In genomic region chr3:45167011-45167911, GRCh38 we compare ENCODE assay signal across 8 cellular contexts. TPM values are rescaled to one million over a fixed set of nuclear protein-coding genes. Genes with fewer than 3 reads are reported as not detected.
A peak's percentile ranks its signal among the peaks of the same experiment; 100 is the strongest.
DNase-seq lines count a peak whose midpoint lies in the region; ATAC-seq and TF ChIP-seq lines count a peak whose summit lies in the region.

No MANE protein-coding gene starts in this region.

- H3K27ac ChIP-seq in gastroesophageal sphincter: peak overlapping the region; percentile 1 to 65 (median 48)
- H3K27ac ChIP-seq in testis: no peak overlapping the region

- POLR2A ChIA-PET in AG04449 (lab: Yijun Ruan, JAX): interaction anchor here (0.8 to 1.3 kb wide), 2 partner anchors 12 to 20 kb away, joined by 3 read pairs; no protein-coding TSS in a partner anchor

- H3K9me3 ChIP-seq in gastroesophageal sphincter (no peaks in the 10 kb centered on the region), testis (no peaks in the 10 kb centered on the region)

- TF ChIP-seq POLR2A in gastroesophageal sphincter (IDR thresholded peaks at IDR 0.05) (no peak), testis (IDR thresholded peaks at IDR 0.05) (no peak)

- H3K27me3 ChIP-seq in gastroesophageal sphincter (no peaks in the 10 kb centered on the region), testis (no peaks in the 10 kb centered on the region)

- peak; percentile 71 for DNase-seq in AG04449 (ENCODE audit: low read depth, low spot score)
- peak; percentile 93 for DNase-seq in Jurkat, Clone E6-1 (ENCODE audit: low read depth, low spot score)
- DNase-seq in SIG-M5 (lab: John Stamatoyannopoulos, UW): peak; percentile 78
- DNase-seq in activated gamma-delta T cell treated with anti-CD3 and anti-CD28 coated beads, Interleukin-2, amount 50 U/mL, for 16 hours (ENCODE audit: low read depth): peak; percentile 64
- DNase-seq in occipital lobe (lab: John Stamatoyannopoulos, UW): peak; percentile 74
- DNase-seq in testis: peak; percentile 76

- H3K4me3 ChIP-seq in AG04449 (ENCODE audit: low read depth, low read length) (peak overlapping the region; percentile 9; the same call in 1 of the 2 replicates), gastroesophageal sphincter (peak overlapping the region in 1 of 2 donors; percentile 1), testis (no peak overlapping the region)
- H3K4me3 ChIP-seq in Jurkat, Clone E6-1 (ENCODE audit: low read length): peak overlapping the region; percentile 25

- TF ChIP-seq EP300 in gastroesophageal sphincter (IDR thresholded peaks at IDR 0.05): no peak

- CTCF ChIA-PET in AG04449 (lab: Yijun Ruan, JAX): interaction anchor here (0.6 to 2.7 kb wide), 8 partner anchors 10 to 129 kb away, joined by 3 to 12 read pairs (median 4); no protein-coding TSS in a partner anchor

- no peak for TF ChIP-seq CTCF in AG04449 (IDR thresholded peaks at IDR 0.05; ENCODE audit: insufficient read depth, low read length, missing control alignments)
- no peak for TF ChIP-seq CTCF in gastroesophageal sphincter (IDR thresholded peaks at IDR 0.05)
- no peak for TF ChIP-seq CTCF in testis (IDR thresholded peaks at IDR 0.05)

- intact Hi-C loops in testis (cut with DNase I; ENCODE audit: low total_unique reads): no loop called here

- H3K36me3 ChIP-seq in gastroesophageal sphincter (no peaks in the 10 kb centered on the region), testis (ENCODE audit: low read depth, missing control alignments) (no peaks in the 10 kb centered on the region)

- ATAC-seq in GM19395 (IDR thresholded peaks at IDR 0.05; ENCODE audit: unreplicated experiment) (peak; percentile 85), gastroesophageal sphincter (peak; percentile 87)

- peaks cover 0 to 37% (median 0%) of the 10 kb centered on the region in 3 donors for H3K4me1 ChIP-seq in gastroesophageal sphincter
- peaks cover 13% of the 10 kb centered on the region for H3K4me1 ChIP-seq in testis

- 52 to 53% methylated on average over 5 to 8 of the region's 23 CpGs for WGBS in gastroesophageal sphincter (ENCODE audit: low coverage in 1 of 2), 2 donors
- WGBS in testis, 2 donors: 24 to 39% methylated on average over 23 of the region's 23 CpGs

RNA-seq across cellular contexts. Expression of gene CDCP1, which starts 21.1 kb away (rescaled TPM):
- polyA plus RNA-seq in Jurkat, Clone E6-1 (2012; ENCODE audit: insufficient read depth, insufficient read length): not detected
- total RNA-seq in gastroesophageal sphincter: 1 to 10 TPM; 2.5 to 4.9 (median 4.2) TPM
- 0.62 TPM for total RNA-seq in occipital lobe
- 1 to 10 TPM; 1.1 to 2.7 TPM for total RNA-seq in testis
- polyA plus RNA-seq in testis (ENCODE audit: insufficient read depth, low read depth, low replicate concordance): 2.5 TPM

RNA-seq across cellular contexts. Expression of gene TMEM158, which starts 58.8 kb away (rescaled TPM):
- polyA plus RNA-seq in Jurkat, Clone E6-1 (2012; ENCODE audit: insufficient read depth, insufficient read length): not detected
- 1 to 10 TPM; 3.1 to 8.5 (median 5.3) TPM for total RNA-seq in gastroesophageal sphincter
- total RNA-seq in occipital lobe: 23.4 TPM
- total RNA-seq in testis: 10 to 100 TPM in 1 of 2 donors, 1 to 10 TPM in 1; 7.8 to 11.2 TPM
- 5.9 TPM for polyA plus RNA-seq in testis (ENCODE audit: insufficient read depth, low read depth, low replicate concordance)

Comparison
In these comparisons a context has a peak if more than half of its experiments do, and no peak if none do; other contexts are left out.
1. H3K4me3 ChIP-seq: peak in AG04449 (single experiment) and Jurkat, Clone E6-1 (single experiment); none in testis (0 of 2).
2. H3K27ac ChIP-seq: peak in gastroesophageal sphincter (4 of 4); none in testis (0 of 2).
3. Peak in every context shown above with its lines, with median percentiles within 50 percentile points of each other: DNase-seq.